In the genomic region with DNA sequence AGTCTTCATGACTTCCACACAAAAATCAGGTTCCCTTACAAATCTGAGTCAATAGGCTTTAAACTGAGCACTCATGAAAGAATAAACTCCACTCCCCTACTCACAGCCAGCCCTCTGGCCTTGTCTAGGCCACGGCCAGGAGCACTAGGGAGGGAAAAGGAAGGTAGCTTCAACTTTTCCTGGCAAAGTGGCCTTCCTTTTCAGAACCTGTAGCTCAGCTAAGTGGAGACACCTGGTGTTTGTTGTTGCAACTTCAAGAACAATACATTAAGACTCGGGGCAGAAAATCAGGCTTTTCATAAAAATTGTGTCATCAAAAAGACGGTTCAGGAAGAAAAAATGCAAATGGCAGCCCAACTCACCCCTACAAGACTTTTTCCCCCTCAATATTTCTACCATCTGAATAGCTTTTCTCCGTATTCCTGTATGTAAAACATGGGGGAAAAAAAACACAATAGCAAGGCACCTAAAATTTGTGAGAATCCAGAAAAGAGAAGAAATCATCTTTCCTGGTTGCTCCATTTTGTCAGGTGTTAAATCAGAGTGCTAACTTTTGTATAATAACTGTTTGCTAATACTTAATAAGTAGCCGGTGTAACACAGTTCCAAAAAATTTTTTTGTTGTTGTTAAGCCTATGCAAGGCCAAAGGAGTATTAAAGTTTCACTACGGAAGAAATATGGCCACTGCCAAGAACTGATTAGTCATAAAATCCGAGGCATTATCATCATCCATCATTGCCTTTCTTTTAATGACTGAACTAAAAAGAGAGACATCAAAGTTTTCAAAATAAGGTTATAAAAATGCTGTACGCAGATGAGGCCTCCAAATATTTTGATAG, we compare ENCODE assay signal across 8 cellular contexts.
DNase-seq lines count a peak whose midpoint lies in the region; ATAC-seq and TF ChIP-seq lines count a peak whose summit lies in the region.

No MANE protein-coding gene starts in this region.

- H3K27me3 ChIP-seq in gastroesophageal sphincter (no peaks in the 10 kb centered on the region), smooth muscle cell (ENCODE audit: low read depth) (no peaks in the 10 kb centered on the region)

- DNase-seq in SIG-M5 treated with dmso at 0.1 percent for 504 hours (lab: John Stamatoyannopoulos, UW; ENCODE audit: unreplicated experiment) = peak; percentile 4
- DNase-seq in SIG-M5 (lab: John Stamatoyannopoulos, UW) = no peak
- DNase-seq in smooth muscle cell (lab: John Stamatoyannopoulos, UW; ENCODE audit: unreplicated experiment) = no peak
- no peak for DNase-seq in globus pallidus (ENCODE audit: low spot score)

- no peaks in the 10 kb centered on the region for H4K20me1 ChIP-seq in smooth muscle cell (ENCODE audit: low read depth)

- 7 to 8% methylated on average over 7 to 8 of the region's 8 CpGs for WGBS in gastroesophageal sphincter (ENCODE audit: low coverage in 1 of 2), 2 donors
- WGBS in smooth muscle cell (ENCODE audit: low lambda C conversion rate) = 40% methylated on average over 8 of the region's 8 CpGs

- H3K4me3 ChIP-seq in gastroesophageal sphincter (no peak overlapping the region), smooth muscle cell (no peak overlapping the region)

- peak overlapping the region; percentile 82 for H3K4me2 ChIP-seq in smooth muscle cell

- TF ChIP-seq EP300 in gastroesophageal sphincter (IDR thresholded peaks at IDR 0.05) = no peak

- peak; percentile 8 to 59 (median 51) for TF ChIP-seq CTCF in gastroesophageal sphincter (IDR thresholded peaks at IDR 0.05)
- peak; percentile 33 for TF ChIP-seq CTCF in smooth muscle cell (IDR thresholded peaks at IDR 0.05; ENCODE audit: borderline replicate concordance, insufficient read depth, poor library complexity, severe bottlenecking)

- peak; percentile 75 for ATAC-seq in HG02885 (IDR thresholded peaks at IDR 0.05; ENCODE audit: poor library complexity, unreplicated experiment)
- peak; percentile 64 for ATAC-seq in SK-N-SH treated with all-trans-retinoic acid at 6 μM for 48 hours
- ATAC-seq in gastroesophageal sphincter = peak; percentile 52
- no peak for ATAC-seq in GM19397 (IDR thresholded peaks at IDR 0.05; ENCODE audit: unreplicated experiment)

- H3K4me1 ChIP-seq in gastroesophageal sphincter = peaks cover 14 to 57% (median 20%) of the 10 kb centered on the region in 3 donors
- peaks cover 30% of the 10 kb centered on the region for H3K4me1 ChIP-seq in smooth muscle cell (ENCODE audit: low read depth)

- H3K27ac ChIP-seq in gastroesophageal sphincter = peak overlapping the region; percentile 66 to 82 (median 74)
- peak overlapping the region; percentile 95 for H3K27ac ChIP-seq in smooth muscle cell (ENCODE audit: low read depth)

- no peak for TF ChIP-seq POLR2A in gastroesophageal sphincter (IDR thresholded peaks at IDR 0.05)

- peak overlapping the region; percentile 17 for H2AFZ ChIP-seq in smooth muscle cell (ENCODE audit: low read depth)

- H3K36me3 ChIP-seq in gastroesophageal sphincter (no peaks in the 10 kb centered on the region), smooth muscle cell (ENCODE audit: low read depth) (no peaks in the 10 kb centered on the region)

- no peaks in the 10 kb centered on the region for H3K79me2 ChIP-seq in smooth muscle cell (ENCODE audit: low read depth)

- H3K9me3 ChIP-seq in gastroesophageal sphincter = no peaks in the 10 kb centered on the region
- no peaks in the 10 kb centered on the region for H3K9me3 ChIP-seq in smooth muscle cell (replicated peaks; ENCODE audit: low read depth)

- peak overlapping the region; percentile 78 for H3K9ac ChIP-seq in smooth muscle cell (ENCODE audit: low read depth)

- H3F3A ChIP-seq in smooth muscle cell (ENCODE audit: low read depth) = peaks cover 13% of the 10 kb centered on the region

TF ChIP-seq in SK-N-SH treated with all-trans-retinoic acid at 6 μM for 48 hours, 23 proteins besides CTCF, POLR2A, EP300 and RAD21 (continues in another document):
- TF ChIP-seq ZNF8 (CRISPR knock-in tag; IDR thresholded peaks at IDR 0.05) = no peak
- no peak for TF ChIP-seq OSR1 (CRISPR knock-in tag; IDR thresholded peaks at IDR 0.05)
- TF ChIP-seq PATZ1 (CRISPR knock-in tag; IDR thresholded peaks at IDR 0.05; ENCODE audit: borderline replicate concordance) = no peak
- TF ChIP-seq, protein P1, sequence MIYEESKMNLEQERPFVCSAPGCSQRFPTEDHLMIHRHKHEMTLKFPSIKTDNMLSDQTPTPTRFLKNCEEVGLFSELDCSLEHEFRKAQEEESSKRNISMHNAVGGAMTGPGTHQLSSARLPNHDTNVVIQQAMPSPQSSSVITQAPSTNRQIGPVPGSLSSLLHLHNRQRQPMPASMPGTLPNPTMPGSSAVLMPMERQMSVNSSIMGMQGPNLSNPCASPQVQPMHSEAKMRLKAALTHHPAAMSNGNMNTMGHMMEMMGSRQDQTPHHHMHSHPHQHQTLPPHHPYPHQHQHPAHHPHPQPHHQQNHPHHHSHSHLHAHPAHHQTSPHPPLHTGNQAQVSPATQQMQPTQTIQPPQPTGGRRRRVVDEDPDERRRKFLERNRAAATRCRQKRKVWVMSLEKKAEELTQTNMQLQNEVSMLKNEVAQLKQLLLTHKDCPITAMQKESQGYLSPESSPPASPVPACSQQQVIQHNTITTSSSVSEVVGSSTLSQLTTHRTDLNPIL (CRISPR knock-in tag; IDR thresholded peaks at IDR 0.05; ENCODE audit: low read depth) = 0 out of 2 replicates have a peak, but pooled peaks have one; percentile 55
- TF ChIP-seq PPARA (CRISPR knock-in tag; IDR thresholded peaks at IDR 0.05; ENCODE audit: borderline replicate concordance) = no peak
- TF ChIP-seq, protein P2, sequence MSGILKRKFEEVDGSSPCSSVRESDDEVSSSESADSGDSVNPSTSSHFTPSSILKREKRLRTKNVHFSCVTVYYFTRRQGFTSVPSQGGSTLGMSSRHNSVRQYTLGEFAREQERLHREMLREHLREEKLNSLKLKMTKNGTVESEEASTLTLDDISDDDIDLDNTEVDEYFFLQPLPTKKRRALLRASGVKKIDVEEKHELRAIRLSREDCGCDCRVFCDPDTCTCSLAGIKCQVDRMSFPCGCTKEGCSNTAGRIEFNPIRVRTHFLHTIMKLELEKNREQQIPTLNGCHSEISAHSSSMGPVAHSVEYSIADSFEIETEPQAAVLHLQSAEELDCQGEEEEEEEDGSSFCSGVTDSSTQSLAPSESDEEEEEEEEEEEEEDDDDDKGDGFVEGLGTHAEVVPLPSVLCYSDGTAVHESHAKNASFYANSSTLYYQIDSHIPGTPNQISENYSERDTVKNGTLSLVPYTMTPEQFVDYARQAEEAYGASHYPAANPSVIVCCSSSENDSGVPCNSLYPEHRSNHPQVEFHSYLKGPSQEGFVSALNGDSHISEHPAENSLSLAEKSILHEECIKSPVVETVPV (CRISPR knock-in tag; IDR thresholded peaks at IDR 0.05) = no peak
- peak; percentile 40; the same call in 1 of the 2 replicates for TF ChIP-seq ZC3H10 (CRISPR knock-in tag; IDR thresholded peaks at IDR 0.05)
- TF ChIP-seq ZNF565 (CRISPR knock-in tag; conservative IDR thresholded peaks at IDR 0.05; ENCODE audit: low read depth) = no peak
- peak; percentile 80 for TF ChIP-seq ISL1 (CRISPR knock-in tag; IDR thresholded peaks at IDR 0.05)
- no peak for TF ChIP-seq TSHZ2 (CRISPR knock-in tag; IDR thresholded peaks at IDR 0.05)
- TF ChIP-seq GLIS3 (CRISPR knock-in tag; IDR thresholded peaks at IDR 0.05) = no peak
- TF ChIP-seq ESRRG (CRISPR knock-in tag; IDR thresholded peaks at IDR 0.05) = no peak
